In the genomic region with DNA sequence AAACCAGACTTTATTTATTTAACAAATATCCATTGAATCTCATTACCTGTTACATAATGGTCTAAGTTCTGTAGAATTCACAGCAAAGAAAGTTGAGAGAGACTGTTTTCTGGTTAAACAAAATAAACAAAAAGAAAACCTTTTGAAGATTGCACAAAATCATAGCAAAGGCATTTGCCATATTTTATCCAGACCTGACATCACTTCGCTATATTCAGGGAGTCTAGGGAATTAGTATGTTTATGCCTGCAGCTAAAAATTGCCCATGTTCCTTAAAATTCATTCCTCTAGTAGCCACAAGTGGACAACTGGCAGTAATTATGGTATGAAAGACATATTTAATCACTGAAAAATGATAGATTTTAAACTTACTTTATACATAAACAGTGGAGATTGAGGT, we compare ENCODE assay signal across 26 cellular contexts.
"Had no signal": no experiment of that assay in that cellular context is flagged by ENCODE, and none has a peak within 500 bp of the region (broad histone marks: within the 10 kb centered on the region; RNA-seq: fewer than 3 reads in every experiment).

No MANE protein-coding gene starts in this region.

- H3K4me2 ChIP-seq: smooth muscle cell had no signal

- DNase-seq: hypothalamus; immature natural killer cell; kidney; left colon; left ventricle myocardium inferior; midbrain; naive thymus-derived CD8-positive, alpha-beta T cell; nucleus accumbens; pancreas; posterior cingulate gyrus; retina; right cardiac atrium; sigmoid colon; stimulated activated CD4-positive, alpha-beta T cell treated with anti-CD3 and anti-CD28 coated beads, Interleukin-1b, Interleukin-23, amount 100 ng/mL, for 48 hours; stimulated activated CD4-positive, alpha-beta T cell treated with anti-CD3 and anti-CD28 coated beads, Interleukin-2, amount 100 ng/mL, for 48 hours; stimulated activated CD4-positive, alpha-beta T cell treated with anti-CD3 and anti-CD28 coated beads, Interleukin-4, amount 100 ng/mL, for 4 hours; stimulated activated CD8-positive, alpha-beta memory T cell treated with anti-CD3 and anti-CD28 coated beads, Interleukin-4, amount 100 ng/mL, for 48 hours; stimulated activated naive CD4-positive, alpha-beta T cell treated with Interleukin-2 at 50 U/mL for 16 hours; stimulated activated naive CD8-positive, alpha-beta T cell treated with anti-CD3 and anti-CD28 coated beads, Interleukin-15, amount 100 ng/mL, for 72 hours; substantia nigra; uterus had no signal

- H3K27ac ChIP-seq: left ventricle myocardium inferior, pancreas, prostate gland, sigmoid colon, tibial nerve, uterus had no signal

- H3K27me3 ChIP-seq: pancreas, sigmoid colon, tibial nerve, uterus had no signal

- ATAC-seq: left colon; naive thymus-derived CD8-positive, alpha-beta T cell; pancreas; right cardiac atrium; stimulated activated memory B cell treated with anti-CD40 and anti-IgM and Interleukin-4, amounts not matched to agents 10 μg/mL and 1 μg/mL and 100 μg/mL, for 72 hours; stimulated activated naive CD8-positive, alpha-beta T cell treated with anti-CD3 and anti-CD28 coated beads, Interleukin-15, amount 100 ng/mL, for 72 hours had no signal

- H3K36me3 ChIP-seq: left ventricle myocardium inferior, pancreas, prostate gland, sigmoid colon, tibial nerve, uterus had no signal

- H3K4me1 ChIP-seq: left ventricle myocardium inferior, pancreas, prostate gland, tibial nerve, uterus had no signal

- H3K9me3 ChIP-seq: pancreas, prostate gland, uterus had no signal

- H3K4me3 ChIP-seq: left ventricle myocardium inferior, lung, pancreas, prostate gland, sigmoid colon, smooth muscle cell, tibial nerve, uterus had no signal
